ENCODE assay signal across 8 cellular contexts in the genomic region with DNA sequence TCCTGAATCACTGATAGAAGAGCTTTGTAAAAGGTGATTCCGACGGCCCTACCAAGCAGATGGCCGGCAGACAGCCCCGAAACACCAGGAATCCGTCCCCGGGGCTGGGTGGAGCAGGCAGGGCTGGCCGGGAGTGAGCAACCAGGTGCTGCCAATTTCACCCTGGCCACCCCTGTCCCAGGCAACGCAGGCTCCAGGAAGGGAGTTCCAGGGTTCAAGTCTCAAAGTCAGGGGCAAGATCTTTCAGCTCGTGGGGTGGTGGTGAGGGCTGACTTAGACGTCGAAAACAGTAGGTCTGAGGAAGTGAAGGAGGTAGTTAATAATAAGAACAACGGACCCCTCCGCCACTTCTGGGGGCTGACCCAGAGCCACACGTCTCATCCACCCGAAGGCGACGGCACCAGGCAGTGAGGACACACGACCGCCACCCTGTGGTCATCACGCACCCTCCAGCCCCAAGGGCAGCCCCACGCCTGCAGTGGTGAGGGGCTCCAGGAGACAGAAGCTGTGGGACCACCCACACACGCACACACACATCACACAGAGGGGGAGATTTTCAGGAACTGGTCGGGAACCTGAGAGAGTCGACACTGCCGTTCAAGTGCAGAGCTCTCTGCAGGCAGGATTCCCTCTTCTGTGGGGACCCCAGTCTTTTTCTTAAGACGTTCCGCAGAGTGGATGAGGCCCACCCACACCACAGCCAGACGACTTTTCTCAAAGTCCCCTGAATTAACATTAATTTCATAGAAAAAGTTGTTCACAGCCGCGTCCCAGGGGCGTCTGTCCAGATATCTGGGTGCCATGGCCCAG.
A peak's percentile ranks its signal among the peaks of the same experiment; 100 is the strongest.
DNase-seq lines count a peak whose midpoint lies in the region; ATAC-seq and TF ChIP-seq lines count a peak whose summit lies in the region.

No MANE protein-coding gene starts in this region.

- peaks cover 3% of the 10 kb centered on the region for H3K9me3 ChIP-seq in Caco-2

- H3K4me1 Mint-ChIP-seq in Caco-2 (ENCODE audit: low read depth, unreplicated experiment) = peaks cover 4% of the 10 kb centered on the region
- H3K4me1 Mint-ChIP-seq in activated T-helper 2 cell treated with anti-CD3 and anti-CD28 coated beads, Interferon-gamma antibody, Interleukin-2, Interleukin-4, amounts not matched to agents 10 μg/mL and 5 μg/mL and 100 μg/mL, durations not matched to agents 14 hours and 24 hours and 36 hours (ENCODE audit: low read depth) = no peaks in the 10 kb centered on the region

- H3K4me3 Mint-ChIP-seq in Caco-2 (ENCODE audit: unreplicated experiment) = no peak overlapping the region
- no peak overlapping the region for H3K4me3 Mint-ChIP-seq in activated T-helper 2 cell treated with anti-CD3 and anti-CD28 coated beads, Interferon-gamma antibody, Interleukin-2, Interleukin-4, amounts not matched to agents 10 μg/mL and 5 μg/mL and 100 μg/mL, durations not matched to agents 14 hours and 24 hours and 36 hours (ENCODE audit: low read depth)

- CTCF ChIA-PET in Caco-2 (lab: Charles Lee) = interaction anchor here (0.6 to 1.3 kb wide), 6 partner anchors 14 to 969 kb away, joined by 3 to 4 read pairs (median 3); no protein-coding TSS in a partner anchor

- H3K9me3 Mint-ChIP-seq in Caco-2 (ENCODE audit: unreplicated experiment) = peaks cover 8% of the 10 kb centered on the region
- H3K9me3 Mint-ChIP-seq in activated T-helper 2 cell treated with anti-CD3 and anti-CD28 coated beads, Interferon-gamma antibody, Interleukin-2, Interleukin-4, amounts not matched to agents 10 μg/mL and 5 μg/mL and 100 μg/mL, durations not matched to agents 14 hours and 24 hours and 36 hours = peaks cover 2% of the 10 kb centered on the region

- DNase-seq in Caco-2 (peak; percentile 32 to 44), left kidney (ENCODE audit: low read depth, low spot score) (peak; percentile 68), midbrain (lab: John Stamatoyannopoulos, UW) (no peak)
- DNase-seq in activated T-helper 2 cell treated with anti-CD3 and anti-CD28 coated beads, Interferon-gamma antibody, Interleukin-2, Interleukin-4, amounts not matched to agents 10 μg/mL and 5 μg/mL and 100 μg/mL, durations not matched to agents 14 hours and 24 hours and 36 hours (ENCODE audit: low spot score) = peak; percentile 7

- BruUV-seq in Caco-2 (replicated peaks; lab: Mats Ljungman, UMichigan) = no TSS peak

- no peak overlapping the region for H3K4me3 ChIP-seq in Caco-2 (ENCODE audit: low read depth, low read length)

- peaks cover 12% of the 10 kb centered on the region for H3K27me3 Mint-ChIP-seq in Caco-2 (ENCODE audit: insufficient read depth, unreplicated experiment)
- H3K27me3 Mint-ChIP-seq in activated T-helper 2 cell treated with anti-CD3 and anti-CD28 coated beads, Interferon-gamma antibody, Interleukin-2, Interleukin-4, amounts not matched to agents 10 μg/mL and 5 μg/mL and 100 μg/mL, durations not matched to agents 14 hours and 24 hours and 36 hours (ENCODE audit: low read depth) = peaks cover 7% of the 10 kb centered on the region

- H3K27me3 ChIP-seq in Caco-2 (replicated peaks; ENCODE audit: control insufficient read depth, insufficient read depth, low read length) = no peaks in the 10 kb centered on the region; the same call in none of the 2 replicates

- H3K4me1 ChIP-seq in Caco-2 = peaks cover 9% of the 10 kb centered on the region

- H3K27ac Mint-ChIP-seq in Caco-2 (ENCODE audit: unreplicated experiment) = no peak overlapping the region
- no peak overlapping the region for H3K27ac Mint-ChIP-seq in activated T-helper 2 cell treated with anti-CD3 and anti-CD28 coated beads, Interferon-gamma antibody, Interleukin-2, Interleukin-4, amounts not matched to agents 10 μg/mL and 5 μg/mL and 100 μg/mL, durations not matched to agents 14 hours and 24 hours and 36 hours

- peak in 1 of 2 experiments; percentile 14 for TF ChIP-seq CTCF in Caco-2 (IDR thresholded peaks at IDR 0.05; ENCODE audit: insufficient read depth in 1 of 2, low read depth in 1 of 2, low read length in 1 of 2, severe bottlenecking in 1 of 2, unreplicated experiment in 1 of 2)

- POLR2A ChIA-PET in Caco-2 (lab: Charles Lee) = no interaction called here

- no peaks in the 10 kb centered on the region for H3K36me3 Mint-ChIP-seq in Caco-2 (ENCODE audit: insufficient read depth, unreplicated experiment)
- no peaks in the 10 kb centered on the region for H3K36me3 Mint-ChIP-seq in activated T-helper 2 cell treated with anti-CD3 and anti-CD28 coated beads, Interferon-gamma antibody, Interleukin-2, Interleukin-4, amounts not matched to agents 10 μg/mL and 5 μg/mL and 100 μg/mL, durations not matched to agents 14 hours and 24 hours and 36 hours (ENCODE audit: low read depth)

- ATAC-seq in GM18498 (IDR thresholded peaks at IDR 0.05; ENCODE audit: unreplicated experiment) (peak; percentile 48), HG03159 (IDR thresholded peaks at IDR 0.05; ENCODE audit: unreplicated experiment) (no peak), HG03457 (IDR thresholded peaks at IDR 0.05; ENCODE audit: unreplicated experiment) (no peak), GM18867 (IDR thresholded peaks at IDR 0.05; ENCODE audit: unreplicated experiment) (no peak)

- no peaks in the 10 kb centered on the region for H3K36me3 ChIP-seq in Caco-2 (ENCODE audit: control insufficient read depth, insufficient read depth, low read length)

- intact Hi-C loops in Caco-2 (cut with micrococcal nuclease; ENCODE audit: unreplicated experiment) = loop anchor here (5.0 kb wide), 1 partner anchor 341 kb away; no protein-coding TSS in a partner anchor
- intact Hi-C loops in activated T-helper 2 cell treated with anti-CD3 and anti-CD28 coated beads, Interferon-gamma antibody, Interleukin-2, Interleukin-4, amounts not matched to agents 10 μg/mL and 5 μg/mL and 100 μg/mL, durations not matched to agents 14 hours and 24 hours and 36 hours (cut with micrococcal nuclease) = loop anchor here (5.0 kb wide), 1 partner anchor 381 kb away; no protein-coding TSS in a partner anchor
